In the genomic region with DNA sequence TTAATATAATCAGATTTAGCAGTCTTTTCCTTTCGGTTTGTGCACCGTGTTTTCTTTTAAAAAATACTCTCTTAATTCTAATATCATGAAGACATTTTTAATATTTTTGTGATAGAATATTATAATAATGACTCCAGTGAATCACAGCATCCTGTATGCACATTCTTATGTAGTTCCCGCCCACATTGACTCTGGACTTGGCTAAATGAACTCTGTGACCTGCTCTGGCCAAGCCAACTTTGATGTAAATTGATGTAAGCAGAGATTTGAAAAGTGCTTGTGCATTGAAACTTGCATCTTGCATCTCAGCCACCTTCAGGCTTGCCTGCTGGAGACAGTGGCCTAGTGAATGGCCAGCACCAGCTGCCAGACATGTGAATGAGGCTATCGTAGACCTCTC, we compare ENCODE assay signal across 21 cellular contexts. TPM values are rescaled to one million over a fixed set of nuclear protein-coding genes. Genes with fewer than 3 reads are reported as not detected.
A peak's percentile ranks its signal among the peaks of the same experiment; 100 is the strongest.
DNase-seq lines count a peak whose midpoint lies in the region; ATAC-seq and TF ChIP-seq lines count a peak whose summit lies in the region.
"Had no signal": no experiment of that assay in that cellular context is flagged by ENCODE, and none has a peak within 500 bp of the region (broad histone marks: within the 10 kb centered on the region; RNA-seq: fewer than 3 reads in every experiment).

No MANE protein-coding gene starts in this region.

- in situ Hi-C loops in GM23248 (cut with MboI), result no loop called here

- H3K27me3 Mint-ChIP-seq in endothelial cell (ENCODE audit: unreplicated experiment), result peaks cover 1% of the 10 kb centered on the region
- peaks cover 10% of the 10 kb centered on the region for H3K27me3 Mint-ChIP-seq in stimulated activated memory B cell treated with anti-CD40 and anti-IgM and Interleukin-4, amounts not matched to agents 10 μg/mL and 1 μg/mL and 100 μg/mL, for 72 hours
- H3K27me3 Mint-ChIP-seq: CD4-positive, CD25-positive, alpha-beta regulatory T cell had no signal

- H3K4me1 ChIP-seq in GM23248 (ENCODE audit: insufficient read depth), result no peaks in the 10 kb centered on the region
- H3K4me1 ChIP-seq in RWPE2 (ENCODE audit: insufficient read depth, poor library complexity, severe bottlenecking), result peaks cover 4% of the 10 kb centered on the region
- H3K4me1 ChIP-seq in fibroblast of lung (ENCODE audit: control insufficient read depth, extremely low read depth, insufficient read depth, low read length), result no peaks in the 10 kb centered on the region
- peaks cover 4% of the 10 kb centered on the region for H3K4me1 ChIP-seq in osteoblast (ENCODE audit: insufficient read depth, low read length)
- no peaks in the 10 kb centered on the region for H3K4me1 ChIP-seq in smooth muscle cell (ENCODE audit: low read depth)
- H3K4me1 ChIP-seq: BE2C had no signal

- no peak for TF ChIP-seq CTCF in RWPE2 (IDR thresholded peaks at IDR 0.05; ENCODE audit: poor library complexity, severe bottlenecking)
- TF ChIP-seq CTCF in fibroblast of lung (conservative IDR thresholded peaks at IDR 0.05 in 1 of 2, IDR thresholded peaks at IDR 0.05 in 1 of 2; ENCODE audit: low read depth in 1 of 2, low read length in 2 of 2), result no peak
- no peak for TF ChIP-seq CTCF in osteoblast (IDR thresholded peaks at IDR 0.05; ENCODE audit: extremely low read depth, low read depth, low read length)
- no peak for TF ChIP-seq CTCF in endothelial cell (IDR thresholded peaks at IDR 0.05; ENCODE audit: unreplicated experiment)
- TF ChIP-seq CTCF in smooth muscle cell (IDR thresholded peaks at IDR 0.05; ENCODE audit: borderline replicate concordance, insufficient read depth, poor library complexity, severe bottlenecking), result no peak
- no peak for TF ChIP-seq CTCF in coronary artery (IDR thresholded peaks at IDR 0.05)

- H3K4me3 Mint-ChIP-seq in endothelial cell (ENCODE audit: unreplicated experiment), result no peak overlapping the region
- no peak overlapping the region for H3K4me3 Mint-ChIP-seq in stimulated activated memory B cell treated with anti-CD40 and anti-IgM and Interleukin-4, amounts not matched to agents 10 μg/mL and 1 μg/mL and 100 μg/mL, for 72 hours
- H3K4me3 Mint-ChIP-seq: CD4-positive, CD25-positive, alpha-beta regulatory T cell; HFFc6 had no signal

- H3F3A ChIP-seq in GM23248 (ENCODE audit: insufficient read depth), result no peaks in the 10 kb centered on the region
- H3F3A ChIP-seq in smooth muscle cell (ENCODE audit: low read depth), result no peaks in the 10 kb centered on the region

- H3K4me2 ChIP-seq in GM23248 (ENCODE audit: unreplicated experiment) (no peak overlapping the region), fibroblast of lung (ENCODE audit: extremely low read depth, insufficient read depth, low read length) (no peak overlapping the region), osteoblast (ENCODE audit: insufficient read depth, low read length) (no peak overlapping the region), smooth muscle cell (no peak overlapping the region)

- no peaks in the 10 kb centered on the region for H3K36me3 Mint-ChIP-seq in endothelial cell (ENCODE audit: low read depth, unreplicated experiment)
- no peaks in the 10 kb centered on the region for H3K36me3 Mint-ChIP-seq in stimulated activated memory B cell treated with anti-CD40 and anti-IgM and Interleukin-4, amounts not matched to agents 10 μg/mL and 1 μg/mL and 100 μg/mL, for 72 hours

- WGBS in GM23248 (ENCODE audit: low coverage in 1 of 2, low lambda C conversion rate in 2 of 2, missing lambda C conversion rate in 2 of 2), 2 experiments, result 73 to 74% methylated on average over 4 of the region's 4 CpGs
- WGBS in smooth muscle cell (ENCODE audit: low lambda C conversion rate), result 94% methylated on average over 4 of the region's 4 CpGs

- no peaks in the 10 kb centered on the region for H3K36me3 ChIP-seq in GM23248 (ENCODE audit: low read depth)
- H3K36me3 ChIP-seq in RWPE2 (ENCODE audit: low read depth), result no peaks in the 10 kb centered on the region
- H3K36me3 ChIP-seq in fibroblast of lung (ENCODE audit: control insufficient read depth, insufficient read depth, low read length), result no peaks in the 10 kb centered on the region
- no peaks in the 10 kb centered on the region for H3K36me3 ChIP-seq in osteoblast (ENCODE audit: insufficient read depth, low read length)
- H3K36me3 ChIP-seq in smooth muscle cell (ENCODE audit: low read depth), result no peaks in the 10 kb centered on the region
- H3K36me3 ChIP-seq: BE2C had no signal

- H3K9me3 Mint-ChIP-seq in endothelial cell (ENCODE audit: unreplicated experiment), result no peaks in the 10 kb centered on the region
- peaks cover 14% of the 10 kb centered on the region for H3K9me3 Mint-ChIP-seq in stimulated activated memory B cell treated with anti-CD40 and anti-IgM and Interleukin-4, amounts not matched to agents 10 μg/mL and 1 μg/mL and 100 μg/mL, for 72 hours

- H3K9me3 ChIP-seq in GM23248 (ENCODE audit: low read depth) (no peaks in the 10 kb centered on the region), RWPE2 (ENCODE audit: severe bottlenecking) (no peaks in the 10 kb centered on the region), fibroblast of lung (ENCODE audit: control insufficient read depth, insufficient read depth, low read depth, low read length) (no peaks in the 10 kb centered on the region), osteoblast (ENCODE audit: low read depth, low read length) (no peaks in the 10 kb centered on the region), smooth muscle cell (replicated peaks; ENCODE audit: low read depth) (no peaks in the 10 kb centered on the region)
- H3K9me3 ChIP-seq: BE2C had no signal

- H3K79me2 ChIP-seq in GM23248 (ENCODE audit: insufficient read depth) (no peaks in the 10 kb centered on the region), fibroblast of lung (ENCODE audit: control insufficient read depth, insufficient read depth, low read length) (no peaks in the 10 kb centered on the region), osteoblast (ENCODE audit: insufficient read depth, low read length) (no peaks in the 10 kb centered on the region), smooth muscle cell (ENCODE audit: low read depth) (no peaks in the 10 kb centered on the region)

- H3K9ac ChIP-seq in GM23248, result no peak overlapping the region
- no peak overlapping the region for H3K9ac ChIP-seq in fibroblast of lung (ENCODE audit: insufficient read depth, low read length)
- H3K9ac ChIP-seq in smooth muscle cell (ENCODE audit: low read depth), result no peak overlapping the region

- no peaks in the 10 kb centered on the region for H3K9me2 ChIP-seq in GM23248 (ENCODE audit: insufficient read depth)

- ATAC-seq in RWPE2 (ENCODE audit: low read depth), result 0 out of 3 replicates have a peak, but pooled peaks have one; percentile 46
- ATAC-seq in stimulated activated memory B cell treated with anti-CD40 and anti-IgM and Interleukin-4, amounts not matched to agents 10 μg/mL and 1 μg/mL and 100 μg/mL, for 72 hours, result no peak

- no peaks in the 10 kb centered on the region for H3K4me1 Mint-ChIP-seq in endothelial cell (ENCODE audit: unreplicated experiment)
- no peaks in the 10 kb centered on the region for H3K4me1 Mint-ChIP-seq in stimulated activated memory B cell treated with anti-CD40 and anti-IgM and Interleukin-4, amounts not matched to agents 10 μg/mL and 1 μg/mL and 100 μg/mL, for 72 hours

- H4K20me1 ChIP-seq in GM23248 (ENCODE audit: insufficient read depth) (no peaks in the 10 kb centered on the region), fibroblast of lung (ENCODE audit: control insufficient read depth, extremely low read depth, insufficient read depth, low read length) (no peaks in the 10 kb centered on the region), osteoblast (ENCODE audit: insufficient read depth, low read length) (no peaks in the 10 kb centered on the region), smooth muscle cell (ENCODE audit: low read depth) (no peaks in the 10 kb centered on the region)

- H3K27ac ChIP-seq in GM23248, result no peak overlapping the region
- H3K27ac ChIP-seq in RWPE2 (ENCODE audit: poor library complexity, severe bottlenecking), result no peak overlapping the region
- H3K27ac ChIP-seq in fibroblast of lung (ENCODE audit: insufficient read depth, low read length), result no peak overlapping the region
- no peak overlapping the region for H3K27ac ChIP-seq in osteoblast (ENCODE audit: low read depth, low read length)
- H3K27ac ChIP-seq in smooth muscle cell (ENCODE audit: low read depth), result no peak overlapping the region
- no peak overlapping the region for H3K27ac ChIP-seq in coronary artery
- H3K27ac ChIP-seq: HL-60, SK-N-MC had no signal

- H3K27ac Mint-ChIP-seq in endothelial cell (ENCODE audit: unreplicated experiment), result no peak overlapping the region
- H3K27ac Mint-ChIP-seq in stimulated activated memory B cell treated with anti-CD40 and anti-IgM and Interleukin-4, amounts not matched to agents 10 μg/mL and 1 μg/mL and 100 μg/mL, for 72 hours, result no peak overlapping the region
- H3K27ac Mint-ChIP-seq: CD4-positive, CD25-positive, alpha-beta regulatory T cell; HFFc6 had no signal

- peak; percentile 32 for DNase-seq in GM23248
- DNase-seq in RWPE2 (ENCODE audit: low spot score), result no peak
- peak; percentile 24 to 30 for DNase-seq in fibroblast of lung (ENCODE audit: low read depth in 2 of 2)
- peak; percentile 67 for DNase-seq in osteoblast (ENCODE audit: insufficient read length, low spot score, missing footprints)
- DNase-seq in endothelial cell (ENCODE audit: low spot score), result no peak
- DNase-seq in smooth muscle cell (lab: John Stamatoyannopoulos, UW; ENCODE audit: unreplicated experiment), result no peak
- DNase-seq in coronary artery (ENCODE audit: low spot score), result no peak
- DNase-seq: BE2C; CD4-positive, CD25-positive, alpha-beta regulatory T cell; COR-L47; DMS 273 treated with DMSO at 0.1 percent for 48 hours; HFFc6; NCI-H1105 treated with DMSO at 0.1 percent for 48 hours; NCI-H1694; NCI-H510A; NCI-H774; OCI-M1; SHP77 had no signal

- H3K4me3 ChIP-seq in GM23248 (no peak overlapping the region), RWPE2 (ENCODE audit: severe bottlenecking) (no peak overlapping the region), fibroblast of lung (replicated peaks in 1 of 4; ENCODE audit: control extremely low read depth in 1 of 4, insufficient read depth in 1 of 4, low read depth in 3 of 4, low read length in 4 of 4) (no peak overlapping the region), osteoblast (ENCODE audit: insufficient read depth, low read length) (no peak overlapping the region), smooth muscle cell (no peak overlapping the region), coronary artery (no peak overlapping the region)
- H3K4me3 ChIP-seq: SK-N-MC had no signal

- H3K27me3 ChIP-seq in GM23248 (replicated peaks; ENCODE audit: insufficient read depth) (no peaks in the 10 kb centered on the region), RWPE2 (ENCODE audit: insufficient read depth, poor library complexity, severe bottlenecking) (no peaks in the 10 kb centered on the region), fibroblast of lung (ENCODE audit: control insufficient read depth, insufficient read depth, low read length) (no peaks in the 10 kb centered on the region), osteoblast (ENCODE audit: insufficient read depth, low read length) (no peaks in the 10 kb centered on the region), smooth muscle cell (ENCODE audit: low read depth) (no peaks in the 10 kb centered on the region)
- H3K27me3 ChIP-seq: BE2C had no signal

- H2AFZ ChIP-seq in GM23248 (no peak overlapping the region), fibroblast of lung (ENCODE audit: low read length) (no peak overlapping the region), osteoblast (ENCODE audit: low read length) (no peak overlapping the region), smooth muscle cell (ENCODE audit: low read depth) (no peak overlapping the region)

RNA-seq across cellular contexts. Expression of gene PGM2L1, which starts 29.1 kb away (rescaled TPM):
- total RNA-seq in GM23248 (2014; rRNA removed; shearing (Covaris generic)), result 4.6 and 5.2 TPM in 2 replicates
- 4.7 and 5.1 TPM in 2 replicates for polyA plus RNA-seq in GM23248 (2016; fragmentation: Nextera tagmentation; extraction: Ambion mirVana)
- total RNA-seq in fibroblast of lung, result 3.1 and 4.1 TPM in 2 replicates
- 1.3 and 1.4 TPM in 2 replicates for polyA plus RNA-seq in fibroblast of lung
- polyA plus RNA-seq in fibroblast of lung (2012), result 1.1 and 1.3 TPM in 2 replicates
- 0.04 TPM in 1 of 2 replicates, not detected in the other for polyA minus RNA-seq in fibroblast of lung (ENCODE audit: low replicate concordance)
- 6.5 and 7.2 TPM in 2 replicates for total RNA-seq in osteoblast
- 51.3 TPM for total RNA-seq in endothelial cell (ENCODE audit: unreplicated experiment)
- total RNA-seq in smooth muscle cell, result 17.3 and 17.5 TPM in 2 replicates
- polyA plus RNA-seq in smooth muscle cell, result 6.5 and 6.7 TPM in 2 replicates

RNA-seq across cellular contexts. Expression of gene KCNE3, which starts 40.0 kb away (rescaled TPM):
- 0.11 TPM in 1 of 2 replicates, not detected in the other for total RNA-seq in GM23248 (2014; rRNA removed; shearing (Covaris generic))
- 0.24 and 0.38 TPM in 2 replicates for polyA plus RNA-seq in GM23248 (2016; fragmentation: Nextera tagmentation; extraction: Ambion mirVana)
- total RNA-seq in fibroblast of lung, result 6.4 and 10.8 TPM in 2 replicates
- 0.03 and 0.25 TPM in 2 replicates for polyA plus RNA-seq in fibroblast of lung
- 0.08 and 0.10 TPM in 2 replicates for polyA plus RNA-seq in fibroblast of lung (2012)
- 0.11 TPM in 1 of 2 replicates, not detected in the other for polyA minus RNA-seq in fibroblast of lung (ENCODE audit: low replicate concordance)
- total RNA-seq in osteoblast, result 1.8 and 2.4 TPM in 2 replicates
- total RNA-seq in endothelial cell (ENCODE audit: unreplicated experiment), result 29.4 TPM
- total RNA-seq in smooth muscle cell, result 3.9 and 6.3 TPM in 2 replicates
- 4.2 and 5.1 TPM in 2 replicates for polyA plus RNA-seq in smooth muscle cell
- total RNA-seq: CD4-positive, CD25-positive, alpha-beta regulatory T cell had no signal

Comparison
In these comparisons a context has a peak if more than half of its experiments do, and no peak if none do; other contexts are left out.
1. DNase-seq: peak in GM23248 (single experiment), fibroblast of lung (2 of 2) and osteoblast (single experiment); none in RWPE2 (single experiment), endothelial cell (single experiment), smooth muscle cell (single experiment) and coronary artery (single experiment).